Comparison of ENCODE assay signal across 21 cellular contexts in the genomic region with DNA sequence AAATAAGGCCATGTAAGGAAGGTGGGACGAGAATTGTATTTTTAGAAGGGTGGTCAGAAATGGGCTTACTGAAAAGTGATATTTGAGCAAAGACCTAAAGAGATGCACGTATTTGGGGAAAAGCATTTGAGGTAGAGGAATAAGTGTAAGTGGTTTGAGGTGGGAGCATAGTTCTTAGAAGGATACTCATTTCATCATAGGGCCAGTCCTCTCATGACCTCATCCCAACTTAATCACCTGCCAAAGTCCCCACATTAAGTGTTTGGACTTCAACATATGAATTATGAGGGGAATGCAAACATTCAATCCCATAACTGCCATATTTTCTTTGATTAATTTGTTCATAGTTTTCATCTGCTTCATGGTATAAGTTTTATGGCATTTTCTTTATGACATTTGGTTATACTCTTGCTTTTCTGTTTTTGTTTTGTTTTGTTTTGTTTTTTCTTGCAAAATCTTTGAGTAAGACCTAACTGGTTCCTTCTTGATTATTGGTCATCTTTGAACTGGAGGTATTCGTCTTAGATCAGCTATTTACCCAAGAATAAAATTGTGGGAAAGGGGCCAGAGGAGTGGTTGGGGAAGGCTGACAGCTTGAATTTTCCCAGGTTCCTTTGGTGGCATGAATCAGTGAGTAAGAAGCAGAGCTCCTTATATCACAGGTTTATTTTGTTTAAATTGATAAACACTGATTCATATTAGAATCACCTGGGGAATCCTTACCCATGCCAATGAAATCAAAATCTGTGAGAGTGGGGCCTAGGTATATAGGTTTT.
"Had no signal": no experiment of that assay in that cellular context is flagged by ENCODE, and none has a peak within 500 bp of the region (broad histone marks: within the 10 kb centered on the region; RNA-seq: fewer than 3 reads in every experiment).

No MANE protein-coding gene starts in this region.

- H3K4me3 ChIP-seq: gastrocnemius medialis, heart right ventricle, tibial artery, uterus had no signal

- H3K9me3 Mint-ChIP-seq: activated B cell treated with CpG ODN at 0.5 μM for 24 hours; activated T-helper 2 cell treated with anti-CD3 and anti-CD28 coated beads, Interferon-gamma antibody, Interleukin-2, Interleukin-4, amounts not matched to agents 10 μg/mL and 5 μg/mL and 100 μg/mL, durations not matched to agents 14 hours and 24 hours and 36 hours; naive B cell; stimulated activated naive B cell treated with anti-CD40 and anti-IgM and Interleukin-4, amounts not matched to agents 10 μg/mL and 1 μg/mL and 100 μg/mL, for 72 hours had no signal

- H3K36me3 ChIP-seq: uterus had no signal

- ATAC-seq: gastrocnemius medialis; heart right ventricle; left lobe of liver; SK-N-SH treated with all-trans-retinoic acid at 6 μM for 48 hours; stimulated activated naive B cell treated with anti-CD40 and anti-IgM and Interleukin-4, amounts not matched to agents 10 μg/mL and 1 μg/mL and 100 μg/mL, for 72 hours had no signal

- H3K4me1 ChIP-seq: gastrocnemius medialis, uterus had no signal

- H3K27me3 Mint-ChIP-seq: activated B cell treated with CpG ODN at 0.5 μM for 24 hours; activated naive CD8-positive, alpha-beta T cell; naive B cell; stimulated activated naive B cell treated with anti-CD40 and anti-IgM and Interleukin-4, amounts not matched to agents 10 μg/mL and 1 μg/mL and 100 μg/mL, for 72 hours had no signal

- H3K27ac Mint-ChIP-seq: activated B cell treated with CpG ODN at 0.5 μM for 24 hours; activated naive CD8-positive, alpha-beta T cell; activated T-helper 2 cell treated with anti-CD3 and anti-CD28 coated beads, Interferon-gamma antibody, Interleukin-2, Interleukin-4, amounts not matched to agents 10 μg/mL and 5 μg/mL and 100 μg/mL, durations not matched to agents 14 hours and 24 hours and 36 hours; stimulated activated naive B cell treated with anti-CD40 and anti-IgM and Interleukin-4, amounts not matched to agents 10 μg/mL and 1 μg/mL and 100 μg/mL, for 72 hours had no signal

- H3K4me3 Mint-ChIP-seq: activated B cell treated with CpG ODN at 0.5 μM for 24 hours; activated naive CD8-positive, alpha-beta T cell; stimulated activated naive B cell treated with anti-CD40 and anti-IgM and Interleukin-4, amounts not matched to agents 10 μg/mL and 1 μg/mL and 100 μg/mL, for 72 hours had no signal

- H3K27me3 ChIP-seq: brain microvascular endothelial cell, gastrocnemius medialis, heart right ventricle, tibial artery, uterus had no signal

- FAIRE-seq: TTC549 had no signal

- DNase-seq: activated B cell treated with CpG ODN at 0.5 μM for 24 hours; activated CD4-positive, alpha-beta T cell treated with anti-CD3 and anti-CD28 coated beads for 48 hours; activated CD8-positive, alpha-beta memory T cell treated with anti-CD3 and anti-CD28 coated beads, Interleukin-2, amount 50 U/mL, for 48 hours; amniotic stem cell; brain microvascular endothelial cell; cerebellar nuclear complex; effector CD8-positive, alpha-beta T cell; gastrocnemius medialis; heart right ventricle; naive B cell; posterior cingulate gyrus; stimulated activated CD4-positive, alpha-beta T cell treated with anti-CD3 and anti-CD28 coated beads, Interleukin-15, amount 100 ng/mL, for 24 hours; stimulated activated CD4-positive, alpha-beta T cell treated with anti-CD3 and anti-CD28 coated beads, Interleukin-4, amount 100 ng/mL, for 1 hour; stimulated activated naive B cell treated with anti-CD40 and anti-IgM and Interleukin-4, amounts not matched to agents 10 μg/mL and 1 μg/mL and 100 μg/mL, for 72 hours; tibial artery; uterus had no signal

- H3K27ac ChIP-seq: brain microvascular endothelial cell, gastrocnemius medialis, heart right ventricle, tibial artery, uterus had no signal

- H3K9me3 ChIP-seq: gastrocnemius medialis, heart right ventricle, tibial artery, uterus had no signal
